ENCODE assay signal across 14 cellular contexts in the genomic region with DNA sequence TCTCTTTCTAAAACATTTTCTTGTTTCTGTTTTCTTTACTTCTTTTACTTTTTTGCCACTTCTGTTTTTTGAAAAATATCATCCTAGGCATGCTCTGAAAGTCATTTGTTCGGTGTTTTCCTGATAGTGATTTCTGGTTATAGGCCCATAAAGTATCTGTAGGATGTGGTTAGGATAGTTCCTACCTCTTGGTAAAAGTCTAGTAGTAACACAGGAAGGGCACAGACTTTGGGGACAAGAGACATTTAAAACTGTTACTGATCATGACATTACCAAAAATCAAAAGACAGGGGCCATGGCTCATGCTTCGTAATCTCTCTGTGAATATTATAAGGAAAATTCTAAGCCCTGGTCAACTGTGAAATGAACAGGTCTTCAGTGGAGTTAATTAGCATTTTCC. TPM values are rescaled to one million over a fixed set of nuclear protein-coding genes. Genes with fewer than 3 reads are reported as not detected.
DNase-seq lines count a peak whose midpoint lies in the region; ATAC-seq lines count a peak whose summit lies in the region.
"Had no signal": no experiment of that assay in that cellular context is flagged by ENCODE, and none has a peak within 500 bp of the region (broad histone marks: within the 10 kb centered on the region; RNA-seq: fewer than 3 reads in every experiment).

No MANE protein-coding gene starts in this region.

- H3K4me1 Mint-ChIP-seq in activated naive CD4-positive, alpha-beta T cell treated with anti-CD3 and anti-CD28 coated beads, Interleukin-2, amount 50 U/mL, for 24 hours, result peaks cover 31% of the 10 kb centered on the region
- peaks cover 32% of the 10 kb centered on the region for H3K4me1 Mint-ChIP-seq in activated naive CD4-positive, alpha-beta T cell treated with anti-CD3 and anti-CD28 coated beads for 36 hours (ENCODE audit: low read depth)
- H3K4me1 Mint-ChIP-seq in activated T-helper 2 cell treated with anti-CD3 and anti-CD28 coated beads, Interferon-gamma antibody, Interleukin-2, Interleukin-4, amounts not matched to agents 10 μg/mL and 5 μg/mL and 100 μg/mL, durations not matched to agents 14 hours and 24 hours and 36 hours (ENCODE audit: low read depth), result peaks cover 39% of the 10 kb centered on the region

- H2BK12ac ChIP-seq in mesenchymal stem cell (ENCODE audit: low read length in 2 of 2), result no peak overlapping the region

- no peak for DNase-seq in activated naive CD4-positive, alpha-beta T cell treated with anti-CD3 and anti-CD28 coated beads for 36 hours
- DNase-seq in activated T-helper 2 cell treated with anti-CD3 and anti-CD28 coated beads, Interferon-gamma antibody, Interleukin-2, Interleukin-4, amounts not matched to agents 10 μg/mL and 5 μg/mL and 100 μg/mL, durations not matched to agents 14 hours and 24 hours and 36 hours (ENCODE audit: low spot score), result no peak
- DNase-seq in mesenchymal stem cell (no peak), NCI-H1436 treated with DMSO at 0.1 percent for 48 hours (lab: John Stamatoyannopoulos, UW) (no peak), iPS-NIHi7 (ENCODE audit: extremely low spot score) (no peak)
- DNase-seq: head of caudate nucleus, KG1, kidney, NCI-H1417, OCI-M1 had no signal

- no peaks in the 10 kb centered on the region for H3K27me3 Mint-ChIP-seq in activated naive CD4-positive, alpha-beta T cell treated with anti-CD3 and anti-CD28 coated beads, Interleukin-2, amount 50 U/mL, for 24 hours
- no peaks in the 10 kb centered on the region for H3K27me3 Mint-ChIP-seq in activated naive CD4-positive, alpha-beta T cell treated with anti-CD3 and anti-CD28 coated beads for 36 hours (ENCODE audit: low read depth)
- H3K27me3 Mint-ChIP-seq in activated T-helper 2 cell treated with anti-CD3 and anti-CD28 coated beads, Interferon-gamma antibody, Interleukin-2, Interleukin-4, amounts not matched to agents 10 μg/mL and 5 μg/mL and 100 μg/mL, durations not matched to agents 14 hours and 24 hours and 36 hours (ENCODE audit: low read depth), result no peaks in the 10 kb centered on the region

- H3K27ac ChIP-seq in mesenchymal stem cell (ENCODE audit: low read length, poor library complexity, severe bottlenecking), result no peak overlapping the region
- H3K27ac ChIP-seq in subcutaneous abdominal adipose tissue (ENCODE audit: low read depth, low read length), result peak overlapping the region; percentile 77
- H3K27ac ChIP-seq: parathyroid adenoma had no signal

- CTCF ChIA-PET in activated naive CD4-positive, alpha-beta T cell treated with anti-CD3 and anti-CD28 coated beads for 36 hours (lab: Charles Lee), result no interaction called here

- peak overlapping the region; percentile 37 for H3K9ac ChIP-seq in mesenchymal stem cell (ENCODE audit: low read length)
- no peak overlapping the region for H3K9ac ChIP-seq in subcutaneous abdominal adipose tissue (ENCODE audit: low read length in 5 of 5)
- H3K9ac ChIP-seq: parathyroid adenoma had no signal

- no peak overlapping the region for H4K91ac ChIP-seq in mesenchymal stem cell (ENCODE audit: low read length)

- no peak overlapping the region for H2AK5ac ChIP-seq in mesenchymal stem cell (ENCODE audit: low read length, severe bottlenecking)

- peaks cover 4% of the 10 kb centered on the region for H3K79me1 ChIP-seq in mesenchymal stem cell (replicated peaks; ENCODE audit: low read length, poor library complexity, severe bottlenecking)

- no peak overlapping the region for H2BK120ac ChIP-seq in mesenchymal stem cell (ENCODE audit: low read depth, low read length)

- H3K18ac ChIP-seq in mesenchymal stem cell (ENCODE audit: low read depth in 1 of 2, low read length in 2 of 2), result no peak overlapping the region

- H3K27me3 ChIP-seq in mesenchymal stem cell (ENCODE audit: control insufficient read depth in 1 of 2, insufficient read depth in 1 of 2, low read length in 2 of 2) (peaks cover 0 to 26% of the 10 kb centered on the region in 2 experiments), subcutaneous abdominal adipose tissue (ENCODE audit: control insufficient read depth in 5 of 5, insufficient read depth in 4 of 5, low read length in 5 of 5) (peaks cover 0 to 4% (median 0%) of the 10 kb centered on the region in 5 donors)

- peak overlapping the region; percentile 15 for H3K4me3 Mint-ChIP-seq in activated naive CD4-positive, alpha-beta T cell treated with anti-CD3 and anti-CD28 coated beads, Interleukin-2, amount 50 U/mL, for 24 hours
- H3K4me3 Mint-ChIP-seq in activated naive CD4-positive, alpha-beta T cell treated with anti-CD3 and anti-CD28 coated beads for 36 hours, result no peak overlapping the region
- peak overlapping the region; percentile 17 for H3K4me3 Mint-ChIP-seq in activated T-helper 2 cell treated with anti-CD3 and anti-CD28 coated beads, Interferon-gamma antibody, Interleukin-2, Interleukin-4, amounts not matched to agents 10 μg/mL and 5 μg/mL and 100 μg/mL, durations not matched to agents 14 hours and 24 hours and 36 hours (ENCODE audit: low read depth)

- intact Hi-C loops in activated naive CD4-positive, alpha-beta T cell treated with anti-CD3 and anti-CD28 coated beads for 36 hours (cut with micrococcal nuclease), result no loop called here
- intact Hi-C loops in activated T-helper 2 cell treated with anti-CD3 and anti-CD28 coated beads, Interferon-gamma antibody, Interleukin-2, Interleukin-4, amounts not matched to agents 10 μg/mL and 5 μg/mL and 100 μg/mL, durations not matched to agents 14 hours and 24 hours and 36 hours (cut with micrococcal nuclease), result no loop called here

- H3K4ac ChIP-seq in mesenchymal stem cell (ENCODE audit: low read depth in 1 of 2, low read length in 2 of 2), result no peak overlapping the region

- peak overlapping the region; percentile 30 for H3K27ac Mint-ChIP-seq in activated naive CD4-positive, alpha-beta T cell treated with anti-CD3 and anti-CD28 coated beads, Interleukin-2, amount 50 U/mL, for 24 hours
- H3K27ac Mint-ChIP-seq in activated naive CD4-positive, alpha-beta T cell treated with anti-CD3 and anti-CD28 coated beads for 36 hours, result no peak overlapping the region
- peak overlapping the region; percentile 40 for H3K27ac Mint-ChIP-seq in activated T-helper 2 cell treated with anti-CD3 and anti-CD28 coated beads, Interferon-gamma antibody, Interleukin-2, Interleukin-4, amounts not matched to agents 10 μg/mL and 5 μg/mL and 100 μg/mL, durations not matched to agents 14 hours and 24 hours and 36 hours

- WGBS in mesenchymal stem cell, result 100% methylated on average over 1 of the region's 2 CpGs

- no peak for ATAC-seq in GM19023 (IDR thresholded peaks at IDR 0.05; ENCODE audit: unreplicated experiment)

- no peak overlapping the region for H3K14ac ChIP-seq in mesenchymal stem cell (ENCODE audit: low read length in 2 of 2)

- H3K4me3 ChIP-seq in mesenchymal stem cell (ENCODE audit: insufficient read depth in 1 of 2, low read depth in 1 of 2, low read length in 2 of 2), result no peak overlapping the region
- no peak overlapping the region for H3K4me3 ChIP-seq in subcutaneous abdominal adipose tissue (ENCODE audit: low read depth in 1 of 5, low read length in 5 of 5)

- no peak overlapping the region for H2AFZ ChIP-seq in mesenchymal stem cell (ENCODE audit: low read depth, low read length)
- H2AFZ ChIP-seq: parathyroid adenoma had no signal

- peaks cover 0 to 3% of the 10 kb centered on the region in 2 experiments for H3K36me3 ChIP-seq in mesenchymal stem cell (ENCODE audit: control insufficient read depth in 1 of 2, insufficient read depth in 2 of 2, low read depth in 1 of 2, low read length in 2 of 2)
- peaks cover 0 to 2% (median 0%) of the 10 kb centered on the region in 5 donors for H3K36me3 ChIP-seq in subcutaneous abdominal adipose tissue (ENCODE audit: control insufficient read depth in 5 of 5, insufficient read depth in 5 of 5, low read length in 5 of 5)

- H4K8ac ChIP-seq in mesenchymal stem cell (ENCODE audit: low read length), result no peak overlapping the region

- H2BK5ac ChIP-seq in mesenchymal stem cell (ENCODE audit: low read depth, low read length, poor library complexity, severe bottlenecking), result no peak overlapping the region

- no peak overlapping the region for H2BK15ac ChIP-seq in mesenchymal stem cell (ENCODE audit: low read depth, poor library complexity, severe bottlenecking)

- no peaks in the 10 kb centered on the region for H3K36me3 Mint-ChIP-seq in activated naive CD4-positive, alpha-beta T cell treated with anti-CD3 and anti-CD28 coated beads, Interleukin-2, amount 50 U/mL, for 24 hours
- H3K36me3 Mint-ChIP-seq in activated naive CD4-positive, alpha-beta T cell treated with anti-CD3 and anti-CD28 coated beads for 36 hours (ENCODE audit: low read depth), result peaks cover 2% of the 10 kb centered on the region
- H3K36me3 Mint-ChIP-seq in activated T-helper 2 cell treated with anti-CD3 and anti-CD28 coated beads, Interferon-gamma antibody, Interleukin-2, Interleukin-4, amounts not matched to agents 10 μg/mL and 5 μg/mL and 100 μg/mL, durations not matched to agents 14 hours and 24 hours and 36 hours (ENCODE audit: low read depth), result no peaks in the 10 kb centered on the region

- H3K9me3 ChIP-seq in mesenchymal stem cell (ENCODE audit: control insufficient read depth, low read length) (no peaks in the 10 kb centered on the region), subcutaneous abdominal adipose tissue (ENCODE audit: control insufficient read depth in 5 of 5, low read length in 5 of 5) (no peaks in the 10 kb centered on the region)

- H3K23ac ChIP-seq in mesenchymal stem cell (ENCODE audit: low read length in 2 of 2), result no peak overlapping the region

- H3K4me2 ChIP-seq in mesenchymal stem cell (ENCODE audit: low read length, poor library complexity, severe bottlenecking), result no peak overlapping the region

- no peaks in the 10 kb centered on the region for H3K9me3 Mint-ChIP-seq in activated naive CD4-positive, alpha-beta T cell treated with anti-CD3 and anti-CD28 coated beads, Interleukin-2, amount 50 U/mL, for 24 hours
- H3K9me3 Mint-ChIP-seq in activated naive CD4-positive, alpha-beta T cell treated with anti-CD3 and anti-CD28 coated beads for 36 hours, result no peaks in the 10 kb centered on the region
- no peaks in the 10 kb centered on the region for H3K9me3 Mint-ChIP-seq in activated T-helper 2 cell treated with anti-CD3 and anti-CD28 coated beads, Interferon-gamma antibody, Interleukin-2, Interleukin-4, amounts not matched to agents 10 μg/mL and 5 μg/mL and 100 μg/mL, durations not matched to agents 14 hours and 24 hours and 36 hours

- peaks cover 8% of the 10 kb centered on the region for H3K4me1 ChIP-seq in mesenchymal stem cell (ENCODE audit: control insufficient read depth, insufficient read depth, low read depth, low read length)
- H3K4me1 ChIP-seq in subcutaneous abdominal adipose tissue (ENCODE audit: control insufficient read depth in 5 of 5, insufficient read depth in 5 of 5, low read length in 5 of 5), result peaks cover 0 to 66% (median 57%) of the 10 kb centered on the region in 5 donors

RNA-seq across cellular contexts. Expression of gene FHL1, which starts 44.8 kb away (rescaled TPM):
- 10 to 100 TPM; 17.7 to 20.5 TPM for total RNA-seq in activated naive CD4-positive, alpha-beta T cell treated with anti-CD3 and anti-CD28 coated beads for 36 hours
- total RNA-seq in activated T-helper 2 cell treated with anti-CD3 and anti-CD28 coated beads, Interferon-gamma antibody, Interleukin-2, Interleukin-4, amounts not matched to agents 10 μg/mL and 5 μg/mL and 100 μg/mL, durations not matched to agents 14 hours and 24 hours and 36 hours, result 4.5 and 8.1 TPM in 2 replicates
- polyA plus RNA-seq in mesenchymal stem cell (2013, experiment 1 of 2), result 225 TPM
- 234 TPM for polyA plus RNA-seq in mesenchymal stem cell (2013, experiment 2 of 2)

RNA-seq across cellular contexts. Expression of gene MAP7D3, which starts 59.1 kb away (rescaled TPM):
- total RNA-seq in activated naive CD4-positive, alpha-beta T cell treated with anti-CD3 and anti-CD28 coated beads for 36 hours, result 10 to 100 TPM; 10.4 to 12.5 TPM
- total RNA-seq in activated T-helper 2 cell treated with anti-CD3 and anti-CD28 coated beads, Interferon-gamma antibody, Interleukin-2, Interleukin-4, amounts not matched to agents 10 μg/mL and 5 μg/mL and 100 μg/mL, durations not matched to agents 14 hours and 24 hours and 36 hours, result 28.1 and 28.6 TPM in 2 replicates
- 55.4 TPM for polyA plus RNA-seq in mesenchymal stem cell (2013, experiment 1 of 2)
- polyA plus RNA-seq in mesenchymal stem cell (2013, experiment 2 of 2), result 50.7 TPM
